12 cellular contexts compared by ENCODE assay signal in the genomic region with DNA sequence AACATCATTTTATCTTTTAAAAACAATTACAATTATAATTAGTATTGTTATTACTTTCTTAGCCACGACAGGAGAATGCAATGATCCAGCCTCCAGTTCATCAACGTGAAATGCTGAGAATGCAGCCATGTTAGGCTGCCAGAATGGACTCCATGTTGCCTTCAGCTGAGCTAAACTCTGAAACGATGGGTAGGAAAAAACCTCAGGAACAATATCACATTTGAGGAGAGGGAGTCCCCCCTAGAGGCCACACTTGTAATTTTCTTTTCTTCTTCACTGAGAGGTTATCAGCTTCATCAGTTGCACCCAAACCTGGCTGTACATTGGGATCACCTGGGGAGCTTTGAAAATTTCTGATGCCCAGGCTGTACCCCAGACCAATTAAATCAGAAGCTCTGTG. TPM values are rescaled to one million over a fixed set of nuclear protein-coding genes. Genes with fewer than 3 reads are reported as not detected.
DNase-seq lines count a peak whose midpoint lies in the region; ATAC-seq and TF ChIP-seq lines count a peak whose summit lies in the region.
"Had no signal": no experiment of that assay in that cellular context is flagged by ENCODE, and none has a peak within 500 bp of the region (broad histone marks: within the 10 kb centered on the region; RNA-seq: fewer than 3 reads in every experiment).

No MANE protein-coding gene starts in this region.

- H2AFZ ChIP-seq in fibroblast of lung (ENCODE audit: low read length): no peak overlapping the region

- peak; percentile 37 to 51 for TF ChIP-seq CTCF in fibroblast of lung (conservative IDR thresholded peaks at IDR 0.05 in 1 of 2, IDR thresholded peaks at IDR 0.05 in 1 of 2; ENCODE audit: low read depth in 1 of 2, low read length in 2 of 2)

- intact Hi-C loops in left cardiac atrium (cut with DNase I): no loop called here

- no peaks in the 10 kb centered on the region for H3K27me3 ChIP-seq in fibroblast of lung (ENCODE audit: control insufficient read depth, insufficient read depth, low read length)
- H3K27me3 ChIP-seq: MG63 had no signal

- no peaks in the 10 kb centered on the region for H3K9me3 ChIP-seq in fibroblast of lung (ENCODE audit: control insufficient read depth, insufficient read depth, low read depth, low read length)
- H3K9me3 ChIP-seq: MG63 had no signal

- no peak overlapping the region for H3K9ac ChIP-seq in fibroblast of lung (ENCODE audit: insufficient read depth, low read length)

- H3K4me3 ChIP-seq in fibroblast of lung (replicated peaks in 1 of 4; ENCODE audit: control extremely low read depth in 1 of 4, insufficient read depth in 1 of 4, low read depth in 3 of 4, low read length in 4 of 4): no peak overlapping the region
- H3K4me3 ChIP-seq: dorsolateral prefrontal cortex, MG63 had no signal

- peaks cover 2% of the 10 kb centered on the region for H3K27me3 Mint-ChIP-seq in activated CD8-positive, alpha-beta memory T cell treated with anti-CD3 and anti-CD28 coated beads, Interleukin-2, amount 10 ng/mL, durations not matched to agents 7 days and 5 days
- H3K27me3 Mint-ChIP-seq: stimulated activated naive CD8-positive, alpha-beta T cell treated with anti-CD3 and anti-CD28 coated beads, Interleukin-15, amount 100 ng/mL, for 72 hours had no signal

- DNase-seq in activated CD8-positive, alpha-beta memory T cell treated with anti-CD3 and anti-CD28 coated beads, Interleukin-2, amount 10 ng/mL, durations not matched to agents 7 days and 5 days: peak; percentile 1
- no peak for DNase-seq in activated CD8-positive, alpha-beta memory T cell treated with anti-CD3 and anti-CD28 coated beads for 24 hours
- peak; percentile 66 for DNase-seq in NCI-H82 (lab: John Stamatoyannopoulos, UW)
- peak; percentile 38 to 56 for DNase-seq in fibroblast of lung (ENCODE audit: low read depth in 2 of 2)
- DNase-seq in left cardiac atrium: no peak
- no peak for DNase-seq in activated T-cell treated with anti-CD3 and anti-CD28 coated beads, Interleukin-2, amount 50 U/mL, for 48 hours
- no peak for DNase-seq in epidermal melanocyte (ENCODE audit: insufficient read length, low spot score)
- DNase-seq: CD8-positive, alpha-beta T cell; dorsolateral prefrontal cortex; MG63; stimulated activated naive CD8-positive, alpha-beta T cell treated with anti-CD3 and anti-CD28 coated beads, Interleukin-15, amount 100 ng/mL, for 72 hours had no signal

- H3K27ac ChIP-seq in fibroblast of lung (ENCODE audit: insufficient read depth, low read length): no peak overlapping the region
- H3K27ac ChIP-seq: dorsolateral prefrontal cortex had no signal

- no peak overlapping the region for H3K27ac Mint-ChIP-seq in activated CD8-positive, alpha-beta memory T cell treated with anti-CD3 and anti-CD28 coated beads, Interleukin-2, amount 10 ng/mL, durations not matched to agents 7 days and 5 days
- H3K27ac Mint-ChIP-seq: CD8-positive, alpha-beta T cell; stimulated activated naive CD8-positive, alpha-beta T cell treated with anti-CD3 and anti-CD28 coated beads, Interleukin-15, amount 100 ng/mL, for 72 hours had no signal

- H4K20me1 ChIP-seq in fibroblast of lung (ENCODE audit: control insufficient read depth, extremely low read depth, insufficient read depth, low read length): no peaks in the 10 kb centered on the region

- H3K36me3 Mint-ChIP-seq in activated CD8-positive, alpha-beta memory T cell treated with anti-CD3 and anti-CD28 coated beads, Interleukin-2, amount 10 ng/mL, durations not matched to agents 7 days and 5 days: no peaks in the 10 kb centered on the region
- H3K36me3 Mint-ChIP-seq: CD8-positive, alpha-beta T cell had no signal

- no peaks in the 10 kb centered on the region for H3K4me1 Mint-ChIP-seq in activated CD8-positive, alpha-beta memory T cell treated with anti-CD3 and anti-CD28 coated beads, Interleukin-2, amount 10 ng/mL, durations not matched to agents 7 days and 5 days
- H3K4me1 Mint-ChIP-seq: stimulated activated naive CD8-positive, alpha-beta T cell treated with anti-CD3 and anti-CD28 coated beads, Interleukin-15, amount 100 ng/mL, for 72 hours had no signal

- H3K36me3 ChIP-seq in fibroblast of lung (ENCODE audit: control insufficient read depth, insufficient read depth, low read length): no peaks in the 10 kb centered on the region
- H3K36me3 ChIP-seq: MG63 had no signal

- no peaks in the 10 kb centered on the region for H3K79me2 ChIP-seq in fibroblast of lung (ENCODE audit: control insufficient read depth, insufficient read depth, low read length)

- ATAC-seq in activated CD8-positive, alpha-beta memory T cell treated with anti-CD3 and anti-CD28 coated beads, Interleukin-2, amount 10 ng/mL, durations not matched to agents 7 days and 5 days: no peak
- ATAC-seq in left cardiac atrium (no peak), GM21576 (IDR thresholded peaks at IDR 0.05; ENCODE audit: unreplicated experiment) (no peak)
- ATAC-seq: CD8-positive, alpha-beta T cell; stimulated activated naive CD8-positive, alpha-beta T cell treated with anti-CD3 and anti-CD28 coated beads, Interleukin-15, amount 100 ng/mL, for 72 hours had no signal

- CTCF ChIA-PET in activated CD8-positive, alpha-beta memory T cell treated with anti-CD3 and anti-CD28 coated beads, Interleukin-2, amount 10 ng/mL, durations not matched to agents 7 days and 5 days (lab: Charles Lee): interaction anchor here (1.5 kb wide), 1 partner anchor 43 kb away, joined by 3 read pairs; no protein-coding TSS in a partner anchor

- H3K4me2 ChIP-seq in fibroblast of lung (ENCODE audit: extremely low read depth, insufficient read depth, low read length): no peak overlapping the region

- peaks cover 3% of the 10 kb centered on the region for H3K9me3 Mint-ChIP-seq in activated CD8-positive, alpha-beta memory T cell treated with anti-CD3 and anti-CD28 coated beads, Interleukin-2, amount 10 ng/mL, durations not matched to agents 7 days and 5 days (ENCODE audit: low read depth)

- H3K4me3 Mint-ChIP-seq in activated CD8-positive, alpha-beta memory T cell treated with anti-CD3 and anti-CD28 coated beads, Interleukin-2, amount 10 ng/mL, durations not matched to agents 7 days and 5 days: no peak overlapping the region
- H3K4me3 Mint-ChIP-seq: CD8-positive, alpha-beta T cell; stimulated activated naive CD8-positive, alpha-beta T cell treated with anti-CD3 and anti-CD28 coated beads, Interleukin-15, amount 100 ng/mL, for 72 hours had no signal

- no peaks in the 10 kb centered on the region for H3K4me1 ChIP-seq in fibroblast of lung (ENCODE audit: control insufficient read depth, extremely low read depth, insufficient read depth, low read length)

RNA-seq across cellular contexts. Expression of gene DNAH14, which starts 34.6 kb away (rescaled TPM):
- under 1 TPM; 0.32 to 0.70 TPM for total RNA-seq in activated CD8-positive, alpha-beta memory T cell treated with anti-CD3 and anti-CD28 coated beads, Interleukin-2, amount 10 ng/mL, durations not matched to agents 7 days and 5 days
- total RNA-seq in fibroblast of lung: 16.7 and 19.7 TPM in 2 replicates
- polyA plus RNA-seq in fibroblast of lung: 5.4 and 7.5 TPM in 2 replicates
- polyA plus RNA-seq in fibroblast of lung (2012): 4.1 and 6.1 TPM in 2 replicates
- not detected in 2 replicates for polyA minus RNA-seq in fibroblast of lung (ENCODE audit: low replicate concordance)
- total RNA-seq in left cardiac atrium: 10 to 100 TPM in 1 of 2 donors, 1 to 10 TPM in 1; 8.2 to 10.4 TPM
- total RNA-seq: CD8-positive, alpha-beta T cell had no signal

Comparison
In these comparisons a context has a peak if more than half of its experiments do, and no peak if none do; other contexts are left out.
1. DNase-seq: peak in activated CD8-positive, alpha-beta memory T cell treated with anti-CD3 and anti-CD28 coated beads, Interleukin-2, amount 10 ng/mL, durations not matched to agents 7 days and 5 days (single experiment), NCI-H82 (single experiment) and fibroblast of lung (2 of 2); none in activated CD8-positive, alpha-beta memory T cell treated with anti-CD3 and anti-CD28 coated beads for 24 hours (single experiment), left cardiac atrium (single experiment), activated T-cell treated with anti-CD3 and anti-CD28 coated beads, Interleukin-2, amount 50 U/mL, for 48 hours (0 of 2) and epidermal melanocyte (single experiment).
2. RNA of gene DNAH14, which starts 34.6 kb away (total RNA-seq): 16.7 to 19.7 TPM in fibroblast of lung and 8.2 to 10.4 TPM in left cardiac atrium; 0.32 to 0.70 TPM in activated CD8-positive, alpha-beta memory T cell treated with anti-CD3 and anti-CD28 coated beads, Interleukin-2, amount 10 ng/mL, durations not matched to agents 7 days and 5 days; every median in the first group is over 4 times any median in the second.